ENCODE assay signal across 2 cellular contexts in the genomic region with DNA sequence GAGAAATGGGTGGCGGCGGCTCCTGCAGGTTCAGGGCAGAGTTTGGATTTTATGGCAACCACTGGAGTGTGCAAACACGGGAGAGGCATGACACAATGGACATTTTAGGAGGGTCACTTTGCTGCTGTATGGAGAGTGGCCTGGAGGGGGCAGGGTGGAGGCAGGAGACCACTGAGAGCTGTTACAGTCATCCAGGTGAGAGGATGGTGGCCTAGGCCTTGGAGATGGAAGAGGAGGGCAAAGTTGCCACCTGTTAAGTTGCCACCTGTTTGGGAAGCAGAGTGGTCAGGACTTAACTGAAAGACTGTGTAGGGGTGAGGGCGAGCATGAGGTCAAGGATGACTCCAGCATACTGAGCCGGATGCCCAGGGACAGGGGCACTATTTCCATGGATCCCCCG.
TF ChIP-seq lines count a peak whose summit lies in the region.

No MANE protein-coding gene starts in this region.

TF ChIP-seq in SK-N-SH, 30 proteins besides CTCF, POLR2A, EP300 and RAD21:
- TF ChIP-seq SMC3 (IDR thresholded peaks at IDR 0.05; ENCODE audit: low read depth, low read length) (peak; percentile 54), TCF12 (IDR thresholded peaks at IDR 0.05) (no peak), TAF1 (IDR thresholded peaks at IDR 0.05; ENCODE audit: borderline replicate concordance, low read depth, low read length) (no peak)
- TF ChIP-seq, protein P1, sequence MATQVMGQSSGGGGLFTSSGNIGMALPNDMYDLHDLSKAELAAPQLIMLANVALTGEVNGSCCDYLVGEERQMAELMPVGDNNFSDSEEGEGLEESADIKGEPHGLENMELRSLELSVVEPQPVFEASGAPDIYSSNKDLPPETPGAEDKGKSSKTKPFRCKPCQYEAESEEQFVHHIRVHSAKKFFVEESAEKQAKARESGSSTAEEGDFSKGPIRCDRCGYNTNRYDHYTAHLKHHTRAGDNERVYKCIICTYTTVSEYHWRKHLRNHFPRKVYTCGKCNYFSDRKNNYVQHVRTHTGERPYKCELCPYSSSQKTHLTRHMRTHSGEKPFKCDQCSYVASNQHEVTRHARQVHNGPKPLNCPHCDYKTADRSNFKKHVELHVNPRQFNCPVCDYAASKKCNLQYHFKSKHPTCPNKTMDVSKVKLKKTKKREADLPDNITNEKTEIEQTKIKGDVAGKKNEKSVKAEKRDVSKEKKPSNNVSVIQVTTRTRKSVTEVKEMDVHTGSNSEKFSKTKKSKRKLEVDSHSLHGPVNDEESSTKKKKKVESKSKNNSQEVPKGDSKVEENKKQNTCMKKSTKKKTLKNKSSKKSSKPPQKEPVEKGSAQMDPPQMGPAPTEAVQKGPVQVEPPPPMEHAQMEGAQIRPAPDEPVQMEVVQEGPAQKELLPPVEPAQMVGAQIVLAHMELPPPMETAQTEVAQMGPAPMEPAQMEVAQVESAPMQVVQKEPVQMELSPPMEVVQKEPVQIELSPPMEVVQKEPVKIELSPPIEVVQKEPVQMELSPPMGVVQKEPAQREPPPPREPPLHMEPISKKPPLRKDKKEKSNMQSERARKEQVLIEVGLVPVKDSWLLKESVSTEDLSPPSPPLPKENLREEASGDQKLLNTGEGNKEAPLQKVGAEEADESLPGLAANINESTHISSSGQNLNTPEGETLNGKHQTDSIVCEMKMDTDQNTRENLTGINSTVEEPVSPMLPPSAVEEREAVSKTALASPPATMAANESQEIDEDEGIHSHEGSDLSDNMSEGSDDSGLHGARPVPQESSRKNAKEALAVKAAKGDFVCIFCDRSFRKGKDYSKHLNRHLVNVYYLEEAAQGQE (IDR thresholded peaks at IDR 0.05; ENCODE audit: low read depth, low read length): no peak

TF ChIP-seq in K562, 482 proteins besides CTCF, POLR2A, EP300 and RAD21 (continues in another document):
- TF ChIP-seq, protein P2, sequence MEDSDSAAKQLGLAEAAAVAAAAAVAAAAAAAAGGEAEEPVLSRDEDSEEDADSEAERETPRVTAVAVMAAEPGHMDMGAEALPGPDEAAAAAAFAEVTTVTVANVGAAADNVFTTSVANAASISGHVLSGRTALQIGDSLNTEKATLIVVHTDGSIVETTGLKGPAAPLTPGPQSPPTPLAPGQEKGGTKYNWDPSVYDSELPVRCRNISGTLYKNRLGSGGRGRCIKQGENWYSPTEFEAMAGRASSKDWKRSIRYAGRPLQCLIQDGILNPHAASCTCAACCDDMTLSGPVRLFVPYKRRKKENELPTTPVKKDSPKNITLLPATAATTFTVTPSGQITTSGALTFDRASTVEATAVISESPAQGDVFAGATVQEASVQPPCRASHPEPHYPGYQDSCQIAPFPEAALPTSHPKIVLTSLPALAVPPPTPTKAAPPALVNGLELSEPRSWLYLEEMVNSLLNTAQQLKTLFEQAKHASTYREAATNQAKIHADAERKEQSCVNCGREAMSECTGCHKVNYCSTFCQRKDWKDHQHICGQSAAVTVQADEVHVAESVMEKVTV (CRISPR knock-in tag; IDR thresholded peaks at IDR 0.05): peak; percentile 32; the same call in 1 of the 2 replicates
- TF ChIP-seq POLR3G (IDR thresholded peaks at IDR 0.05; ENCODE audit: extremely low read depth, insufficient read length, insufficient replicate concordance) (no peak), EZH2 (IDR thresholded peaks at IDR 0.05; ENCODE audit: borderline replicate concordance, low read depth, low read length) (no peak), FIP1L1 (IDR thresholded peaks at IDR 0.05; ENCODE audit: low read depth, low read length, poor library complexity, severe bottlenecking) (no peak), RBBP5 (IDR thresholded peaks at IDR 0.05; ENCODE audit: borderline replicate concordance, insufficient read depth, low read length, poor library complexity, severe bottlenecking) (no peak), SAFB (IDR thresholded peaks at IDR 0.05; ENCODE audit: borderline replicate concordance, low read depth, low read length) (no peak), MEIS2 (IDR thresholded peaks at IDR 0.05; ENCODE audit: partially characterized antibody) (no peak), ZNF316 (IDR thresholded peaks at IDR 0.05) (no peak), CTBP1 (IDR thresholded peaks at IDR 0.05; ENCODE audit: borderline replicate concordance) (peak; percentile 39; the same call in 1 of the 2 replicates), YY1 (IDR thresholded peaks at IDR 0.05; ENCODE audit: borderline replicate concordance in 1 of 3, control insufficient read depth in 1 of 3, extremely low read depth in 1 of 3, insufficient read depth in 3 of 3, insufficient read length in 1 of 3, insufficient replicate concordance in 2 of 3, low read depth in 1 of 3, low read length in 2 of 3) (peak in 2 of 3 experiments; percentile 12 to 43), XRCC5 (IDR thresholded peaks at IDR 0.05; ENCODE audit: low read depth, low read length) (0 out of 2 replicates have a peak, but pooled peaks have one; percentile 47), NR1H2 (CRISPR knock-in tag; IDR thresholded peaks at IDR 0.05) (no peak), ZEB2 (IDR thresholded peaks at IDR 0.05) (peak; percentile 67; the same call in 1 of the 2 replicates), HEY1 (CRISPR knock-in tag; IDR thresholded peaks at IDR 0.05; ENCODE audit: borderline replicate concordance) (no peak), MCM2 (IDR thresholded peaks at IDR 0.05; ENCODE audit: low read depth) (no peak), SMARCB1 (IDR thresholded peaks at IDR 0.05; ENCODE audit: insufficient read length, low read depth) (no peak), TOE1 (IDR thresholded peaks at IDR 0.05; ENCODE audit: borderline replicate concordance) (0 out of 2 replicates have a peak, but pooled peaks have one; percentile 26), TOE1 (CRISPR knock-in tag; IDR thresholded peaks at IDR 0.05; ENCODE audit: borderline replicate concordance, low read depth) (no peak), ZNF274 (IDR thresholded peaks at IDR 0.05; ENCODE audit: borderline replicate concordance, low read depth, low read length) (no peak), CSDE1 (IDR thresholded peaks at IDR 0.05) (no peak), POLR2B (IDR thresholded peaks at IDR 0.05; ENCODE audit: low read depth, partially characterized antibody) (no peak), PHTF2 (CRISPR knock-in tag; IDR thresholded peaks at IDR 0.05) (no peak), RCOR1 (IDR thresholded peaks at IDR 0.05; ENCODE audit: borderline replicate concordance in 1 of 2, low read depth in 2 of 2, low read length in 2 of 2) (0 out of 4 replicates have a peak, but pooled peaks of 1 of the 2 experiments have one; percentile 29), U2AF1 (optimal IDR thresholded peaks at IDR 0.05; ENCODE audit: low read depth, low read length) (no peak), THRAP3 (IDR thresholded peaks at IDR 0.05; ENCODE audit: borderline replicate concordance) (no peak), ZFP36 (IDR thresholded peaks at IDR 0.05; ENCODE audit: low read depth, low read length, partially characterized antibody) (no peak)
- TF ChIP-seq, protein P3, sequence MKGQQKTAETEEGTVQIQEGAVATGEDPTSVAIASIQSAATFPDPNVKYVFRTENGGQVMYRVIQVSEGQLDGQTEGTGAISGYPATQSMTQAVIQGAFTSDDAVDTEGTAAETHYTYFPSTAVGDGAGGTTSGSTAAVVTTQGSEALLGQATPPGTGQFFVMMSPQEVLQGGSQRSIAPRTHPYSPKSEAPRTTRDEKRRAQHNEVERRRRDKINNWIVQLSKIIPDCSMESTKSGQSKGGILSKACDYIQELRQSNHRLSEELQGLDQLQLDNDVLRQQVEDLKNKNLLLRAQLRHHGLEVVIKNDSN (CRISPR knock-in tag; IDR thresholded peaks at IDR 0.05): no peak
- TF ChIP-seq, protein P4, sequence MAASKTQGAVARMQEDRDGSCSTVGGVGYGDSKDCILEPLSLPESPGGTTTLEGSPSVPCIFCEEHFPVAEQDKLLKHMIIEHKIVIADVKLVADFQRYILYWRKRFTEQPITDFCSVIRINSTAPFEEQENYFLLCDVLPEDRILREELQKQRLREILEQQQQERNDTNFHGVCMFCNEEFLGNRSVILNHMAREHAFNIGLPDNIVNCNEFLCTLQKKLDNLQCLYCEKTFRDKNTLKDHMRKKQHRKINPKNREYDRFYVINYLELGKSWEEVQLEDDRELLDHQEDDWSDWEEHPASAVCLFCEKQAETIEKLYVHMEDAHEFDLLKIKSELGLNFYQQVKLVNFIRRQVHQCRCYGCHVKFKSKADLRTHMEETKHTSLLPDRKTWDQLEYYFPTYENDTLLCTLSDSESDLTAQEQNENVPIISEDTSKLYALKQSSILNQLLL (CRISPR knock-in tag; IDR thresholded peaks at IDR 0.05; ENCODE audit: borderline replicate concordance): no peak
- TF ChIP-seq, protein P5, sequence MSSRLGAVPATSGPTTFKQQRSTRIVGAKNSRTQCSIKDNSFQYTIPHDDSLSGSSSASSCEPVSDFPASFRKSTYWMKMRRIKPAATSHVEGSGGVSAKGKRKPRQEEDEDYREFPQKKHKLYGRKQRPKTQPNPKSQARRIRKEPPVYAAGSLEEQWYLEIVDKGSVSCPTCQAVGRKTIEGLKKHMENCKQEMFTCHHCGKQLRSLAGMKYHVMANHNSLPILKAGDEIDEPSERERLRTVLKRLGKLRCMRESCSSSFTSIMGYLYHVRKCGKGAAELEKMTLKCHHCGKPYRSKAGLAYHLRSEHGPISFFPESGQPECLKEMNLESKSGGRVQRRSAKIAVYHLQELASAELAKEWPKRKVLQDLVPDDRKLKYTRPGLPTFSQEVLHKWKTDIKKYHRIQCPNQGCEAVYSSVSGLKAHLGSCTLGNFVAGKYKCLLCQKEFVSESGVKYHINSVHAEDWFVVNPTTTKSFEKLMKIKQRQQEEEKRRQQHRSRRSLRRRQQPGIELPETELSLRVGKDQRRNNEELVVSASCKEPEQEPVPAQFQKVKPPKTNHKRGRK (tag; IDR thresholded peaks at IDR 0.05): no peak
- TF ChIP-seq, protein P6, sequence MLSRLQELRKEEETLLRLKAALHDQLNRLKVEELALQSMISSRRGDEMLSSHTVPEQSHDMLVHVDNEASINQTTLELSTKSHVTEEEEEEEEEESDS (CRISPR knock-in tag; IDR thresholded peaks at IDR 0.05): no peak
- TF ChIP-seq, protein P7, sequence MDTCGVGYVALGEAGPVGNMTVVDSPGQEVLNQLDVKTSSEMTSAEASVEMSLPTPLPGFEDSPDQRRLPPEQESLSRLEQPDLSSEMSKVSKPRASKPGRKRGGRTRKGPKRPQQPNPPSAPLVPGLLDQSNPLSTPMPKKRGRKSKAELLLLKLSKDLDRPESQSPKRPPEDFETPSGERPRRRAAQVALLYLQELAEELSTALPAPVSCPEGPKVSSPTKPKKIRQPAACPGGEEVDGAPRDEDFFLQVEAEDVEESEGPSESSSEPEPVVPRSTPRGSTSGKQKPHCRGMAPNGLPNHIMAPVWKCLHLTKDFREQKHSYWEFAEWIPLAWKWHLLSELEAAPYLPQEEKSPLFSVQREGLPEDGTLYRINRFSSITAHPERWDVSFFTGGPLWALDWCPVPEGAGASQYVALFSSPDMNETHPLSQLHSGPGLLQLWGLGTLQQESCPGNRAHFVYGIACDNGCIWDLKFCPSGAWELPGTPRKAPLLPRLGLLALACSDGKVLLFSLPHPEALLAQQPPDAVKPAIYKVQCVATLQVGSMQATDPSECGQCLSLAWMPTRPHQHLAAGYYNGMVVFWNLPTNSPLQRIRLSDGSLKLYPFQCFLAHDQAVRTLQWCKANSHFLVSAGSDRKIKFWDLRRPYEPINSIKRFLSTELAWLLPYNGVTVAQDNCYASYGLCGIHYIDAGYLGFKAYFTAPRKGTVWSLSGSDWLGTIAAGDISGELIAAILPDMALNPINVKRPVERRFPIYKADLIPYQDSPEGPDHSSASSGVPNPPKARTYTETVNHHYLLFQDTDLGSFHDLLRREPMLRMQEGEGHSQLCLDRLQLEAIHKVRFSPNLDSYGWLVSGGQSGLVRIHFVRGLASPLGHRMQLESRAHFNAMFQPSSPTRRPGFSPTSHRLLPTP (IDR thresholded peaks at IDR 0.05; ENCODE audit: borderline replicate concordance, extremely low read depth, insufficient read length): no peak
- TF ChIP-seq, protein P8, sequence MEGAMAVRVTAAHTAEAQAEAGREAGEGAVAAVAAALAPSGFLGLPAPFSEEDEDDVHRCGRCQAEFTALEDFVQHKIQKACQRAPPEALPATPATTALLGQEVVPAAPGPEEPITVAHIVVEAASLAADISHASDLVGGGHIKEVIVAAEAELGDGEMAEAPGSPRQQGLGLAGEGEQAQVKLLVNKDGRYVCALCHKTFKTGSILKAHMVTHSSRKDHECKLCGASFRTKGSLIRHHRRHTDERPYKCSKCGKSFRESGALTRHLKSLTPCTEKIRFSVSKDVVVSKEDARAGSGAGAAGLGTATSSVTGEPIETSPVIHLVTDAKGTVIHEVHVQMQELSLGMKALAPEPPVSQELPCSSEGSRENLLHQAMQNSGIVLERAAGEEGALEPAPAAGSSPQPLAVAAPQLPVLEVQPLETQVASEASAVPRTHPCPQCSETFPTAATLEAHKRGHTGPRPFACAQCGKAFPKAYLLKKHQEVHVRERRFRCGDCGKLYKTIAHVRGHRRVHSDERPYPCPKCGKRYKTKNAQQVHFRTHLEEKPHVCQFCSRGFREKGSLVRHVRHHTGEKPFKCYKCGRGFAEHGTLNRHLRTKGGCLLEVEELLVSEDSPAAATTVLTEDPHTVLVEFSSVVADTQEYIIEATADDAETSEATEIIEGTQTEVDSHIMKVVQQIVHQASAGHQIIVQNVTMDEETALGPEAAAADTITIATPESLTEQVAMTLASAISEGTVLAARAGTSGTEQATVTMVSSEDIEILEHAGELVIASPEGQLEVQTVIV (CRISPR knock-in tag; IDR thresholded peaks at IDR 0.05; ENCODE audit: borderline replicate concordance): no peak
- TF ChIP-seq, protein P9, sequence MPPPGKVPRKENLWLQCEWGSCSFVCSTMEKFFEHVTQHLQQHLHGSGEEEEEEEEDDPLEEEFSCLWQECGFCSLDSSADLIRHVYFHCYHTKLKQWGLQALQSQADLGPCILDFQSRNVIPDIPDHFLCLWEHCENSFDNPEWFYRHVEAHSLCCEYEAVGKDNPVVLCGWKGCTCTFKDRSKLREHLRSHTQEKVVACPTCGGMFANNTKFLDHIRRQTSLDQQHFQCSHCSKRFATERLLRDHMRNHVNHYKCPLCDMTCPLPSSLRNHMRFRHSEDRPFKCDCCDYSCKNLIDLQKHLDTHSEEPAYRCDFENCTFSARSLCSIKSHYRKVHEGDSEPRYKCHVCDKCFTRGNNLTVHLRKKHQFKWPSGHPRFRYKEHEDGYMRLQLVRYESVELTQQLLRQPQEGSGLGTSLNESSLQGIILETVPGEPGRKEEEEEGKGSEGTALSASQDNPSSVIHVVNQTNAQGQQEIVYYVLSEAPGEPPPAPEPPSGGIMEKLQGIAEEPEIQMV (tag; conservative IDR thresholded peaks at IDR 0.05; ENCODE audit: low read depth): no peak
- TF ChIP-seq, protein P10, sequence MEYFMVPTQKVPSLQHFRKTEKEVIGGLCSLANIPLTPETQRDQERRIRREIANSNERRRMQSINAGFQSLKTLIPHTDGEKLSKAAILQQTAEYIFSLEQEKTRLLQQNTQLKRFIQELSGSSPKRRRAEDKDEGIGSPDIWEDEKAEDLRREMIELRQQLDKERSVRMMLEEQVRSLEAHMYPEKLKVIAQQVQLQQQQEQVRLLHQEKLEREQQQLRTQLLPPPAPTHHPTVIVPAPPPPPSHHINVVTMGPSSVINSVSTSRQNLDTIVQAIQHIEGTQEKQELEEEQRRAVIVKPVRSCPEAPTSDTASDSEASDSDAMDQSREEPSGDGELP (CRISPR knock-in tag; IDR thresholded peaks at IDR 0.05; ENCODE audit: borderline replicate concordance): peak; percentile 50; the same call in 1 of the 2 replicates
- TF ChIP-seq, protein P11, sequence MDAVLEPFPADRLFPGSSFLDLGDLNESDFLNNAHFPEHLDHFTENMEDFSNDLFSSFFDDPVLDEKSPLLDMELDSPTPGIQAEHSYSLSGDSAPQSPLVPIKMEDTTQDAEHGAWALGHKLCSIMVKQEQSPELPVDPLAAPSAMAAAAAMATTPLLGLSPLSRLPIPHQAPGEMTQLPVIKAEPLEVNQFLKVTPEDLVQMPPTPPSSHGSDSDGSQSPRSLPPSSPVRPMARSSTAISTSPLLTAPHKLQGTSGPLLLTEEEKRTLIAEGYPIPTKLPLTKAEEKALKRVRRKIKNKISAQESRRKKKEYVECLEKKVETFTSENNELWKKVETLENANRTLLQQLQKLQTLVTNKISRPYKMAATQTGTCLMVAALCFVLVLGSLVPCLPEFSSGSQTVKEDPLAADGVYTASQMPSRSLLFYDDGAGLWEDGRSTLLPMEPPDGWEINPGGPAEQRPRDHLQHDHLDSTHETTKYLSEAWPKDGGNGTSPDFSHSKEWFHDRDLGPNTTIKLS (IDR thresholded peaks at IDR 0.05; ENCODE audit: borderline replicate concordance, low read depth): no peak
